ENCODE assay signal across 1 cellular context in the genomic region with DNA sequence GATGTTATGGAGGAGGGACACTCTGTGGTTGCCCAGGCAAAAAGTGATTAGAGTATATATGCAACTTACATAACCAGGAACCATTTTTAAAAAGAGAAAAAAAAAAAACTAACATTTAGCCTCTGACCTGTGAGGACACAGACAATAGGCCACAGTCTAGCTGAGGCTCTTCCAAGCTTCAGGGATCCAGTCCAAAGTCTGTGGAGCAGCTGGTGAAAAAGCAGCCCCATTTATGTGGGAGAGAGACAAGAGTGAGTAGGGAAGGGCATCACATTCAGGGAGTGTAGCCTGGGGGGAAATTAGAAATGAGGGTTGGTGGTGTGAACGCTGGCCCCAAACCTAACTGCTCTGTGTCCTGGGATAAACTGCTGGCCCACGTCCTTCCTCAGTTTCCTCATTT.
TF ChIP-seq lines count a peak whose summit lies in the region.

No MANE protein-coding gene starts in this region.

TF ChIP-seq in HepG2, 621 proteins besides CTCF, POLR2A, EP300 and RAD21 (continued from another document and continues in another):
- TF ChIP-seq, protein P1, sequence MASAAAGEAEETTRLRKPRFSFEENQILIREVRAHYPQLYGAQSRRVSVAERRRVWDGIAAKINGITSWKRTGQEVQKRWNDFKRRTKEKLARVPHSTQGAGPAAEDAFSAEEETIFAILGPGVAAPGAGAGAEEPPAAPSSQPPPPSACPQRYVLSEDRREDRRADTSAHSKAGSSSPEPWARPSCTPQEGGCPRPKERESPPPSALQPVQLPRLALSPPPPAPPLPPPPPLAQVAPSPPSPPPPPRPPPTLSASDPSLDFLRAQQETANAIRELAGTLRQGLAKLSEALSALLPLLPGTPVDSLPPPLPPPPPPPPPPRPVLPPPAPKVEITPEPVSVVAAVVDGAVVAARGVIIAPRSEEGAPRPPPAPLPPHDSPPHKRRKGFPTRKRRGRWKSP (CRISPR knock-in tag; IDR thresholded peaks at IDR 0.05), result no peak
- TF ChIP-seq, protein P2, sequence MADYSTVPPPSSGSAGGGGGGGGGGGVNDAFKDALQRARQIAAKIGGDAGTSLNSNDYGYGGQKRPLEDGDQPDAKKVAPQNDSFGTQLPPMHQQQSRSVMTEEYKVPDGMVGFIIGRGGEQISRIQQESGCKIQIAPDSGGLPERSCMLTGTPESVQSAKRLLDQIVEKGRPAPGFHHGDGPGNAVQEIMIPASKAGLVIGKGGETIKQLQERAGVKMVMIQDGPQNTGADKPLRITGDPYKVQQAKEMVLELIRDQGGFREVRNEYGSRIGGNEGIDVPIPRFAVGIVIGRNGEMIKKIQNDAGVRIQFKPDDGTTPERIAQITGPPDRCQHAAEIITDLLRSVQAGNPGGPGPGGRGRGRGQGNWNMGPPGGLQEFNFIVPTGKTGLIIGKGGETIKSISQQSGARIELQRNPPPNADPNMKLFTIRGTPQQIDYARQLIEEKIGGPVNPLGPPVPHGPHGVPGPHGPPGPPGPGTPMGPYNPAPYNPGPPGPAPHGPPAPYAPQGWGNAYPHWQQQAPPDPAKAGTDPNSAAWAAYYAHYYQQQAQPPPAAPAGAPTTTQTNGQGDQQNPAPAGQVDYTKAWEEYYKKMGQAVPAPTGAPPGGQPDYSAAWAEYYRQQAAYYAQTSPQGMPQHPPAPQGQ (CRISPR knock-in tag; IDR thresholded peaks at IDR 0.05; ENCODE audit: borderline replicate concordance), result no peak
- TF ChIP-seq ZBTB20 (CRISPR knock-in tag; IDR thresholded peaks at IDR 0.05; ENCODE audit: borderline replicate concordance, low read depth) (no peak), SMARCC2 (IDR thresholded peaks at IDR 0.05) (no peak), EZH2 (conservative IDR thresholded peaks at IDR 0.05; ENCODE audit: low read depth, low read length) (no peak), NFIC (IDR thresholded peaks at IDR 0.05; ENCODE audit: low read length) (0 out of 2 replicates have a peak, but pooled peaks have one; percentile 40), NCOA5 (CRISPR knock-in tag; IDR thresholded peaks at IDR 0.05) (no peak), ZBED4 (CRISPR knock-in tag; IDR thresholded peaks at IDR 0.05; ENCODE audit: borderline replicate concordance) (no peak), ZNF30 (CRISPR knock-in tag; IDR thresholded peaks at IDR 0.05) (no peak), ZNF674 (CRISPR knock-in tag; IDR thresholded peaks at IDR 0.05; ENCODE audit: low read depth) (no peak), SIN3A (IDR thresholded peaks at IDR 0.05; ENCODE audit: borderline replicate concordance, low read depth, low read length) (no peak), ZNF180 (CRISPR knock-in tag; IDR thresholded peaks at IDR 0.05; ENCODE audit: borderline replicate concordance, low read depth) (no peak), ZNF510 (CRISPR knock-in tag; IDR thresholded peaks at IDR 0.05; ENCODE audit: low read depth) (no peak), CBFB (CRISPR knock-in tag; IDR thresholded peaks at IDR 0.05) (no peak), ZNF557 (CRISPR knock-in tag; IDR thresholded peaks at IDR 0.05) (no peak), BORCS8-MEF2B (CRISPR knock-in tag; IDR thresholded peaks at IDR 0.05) (no peak), ZFP36L1 (CRISPR knock-in tag; IDR thresholded peaks at IDR 0.05) (no peak), ATF7-NPFF (CRISPR knock-in tag; IDR thresholded peaks at IDR 0.05; ENCODE audit: low read depth) (no peak), ZNF350 (CRISPR knock-in tag; IDR thresholded peaks at IDR 0.05; ENCODE audit: borderline replicate concordance, low read depth) (no peak), MEF2D (CRISPR knock-in tag; IDR thresholded peaks at IDR 0.05) (no peak), ZNF275 (CRISPR knock-in tag; IDR thresholded peaks at IDR 0.05; ENCODE audit: borderline replicate concordance) (no peak), ZNF337 (CRISPR knock-in tag; IDR thresholded peaks at IDR 0.05; ENCODE audit: borderline replicate concordance, low read depth) (no peak), NRL (CRISPR knock-in tag; IDR thresholded peaks at IDR 0.05; ENCODE audit: borderline replicate concordance) (no peak), ZBTB42 (CRISPR knock-in tag; IDR thresholded peaks at IDR 0.05) (no peak), ZNF362 (CRISPR knock-in tag; IDR thresholded peaks at IDR 0.05; ENCODE audit: borderline replicate concordance) (peak; percentile 97), ZNF75D (CRISPR knock-in tag; IDR thresholded peaks at IDR 0.05; ENCODE audit: borderline replicate concordance) (no peak), ZSCAN5A (CRISPR knock-in tag; IDR thresholded peaks at IDR 0.05; ENCODE audit: borderline replicate concordance) (no peak), CHD4 (IDR thresholded peaks at IDR 0.05; ENCODE audit: borderline replicate concordance, low read length) (no peak; the same call in 1 of the 2 replicates), CCDC6 (CRISPR knock-in tag; IDR thresholded peaks at IDR 0.05) (no peak), ZNF235 (CRISPR knock-in tag; IDR thresholded peaks at IDR 0.05; ENCODE audit: borderline replicate concordance) (no peak), DPF2 (CRISPR knock-in tag; IDR thresholded peaks at IDR 0.05; ENCODE audit: borderline replicate concordance, low read depth) (no peak), KDM3A (CRISPR knock-in tag; IDR thresholded peaks at IDR 0.05; ENCODE audit: low read depth) (no peak), ZBTB10 (CRISPR knock-in tag; IDR thresholded peaks at IDR 0.05; ENCODE audit: borderline replicate concordance) (no peak), ZFP36 (IDR thresholded peaks at IDR 0.05; ENCODE audit: borderline replicate concordance, low read depth, low read length, partially characterized antibody) (no peak), JUND (CRISPR knock-in tag; IDR thresholded peaks at IDR 0.05) (no peak), MEIS1 (CRISPR knock-in tag; IDR thresholded peaks at IDR 0.05; ENCODE audit: borderline replicate concordance) (no peak), HHEX (CRISPR knock-in tag; IDR thresholded peaks at IDR 0.05) (no peak), SETDB1 (CRISPR knock-in tag; IDR thresholded peaks at IDR 0.05; ENCODE audit: borderline replicate concordance) (no peak), ASH2L (IDR thresholded peaks at IDR 0.05; ENCODE audit: insufficient read length, low read depth, low read length) (peak; percentile 41)
- TF ChIP-seq, protein P3, sequence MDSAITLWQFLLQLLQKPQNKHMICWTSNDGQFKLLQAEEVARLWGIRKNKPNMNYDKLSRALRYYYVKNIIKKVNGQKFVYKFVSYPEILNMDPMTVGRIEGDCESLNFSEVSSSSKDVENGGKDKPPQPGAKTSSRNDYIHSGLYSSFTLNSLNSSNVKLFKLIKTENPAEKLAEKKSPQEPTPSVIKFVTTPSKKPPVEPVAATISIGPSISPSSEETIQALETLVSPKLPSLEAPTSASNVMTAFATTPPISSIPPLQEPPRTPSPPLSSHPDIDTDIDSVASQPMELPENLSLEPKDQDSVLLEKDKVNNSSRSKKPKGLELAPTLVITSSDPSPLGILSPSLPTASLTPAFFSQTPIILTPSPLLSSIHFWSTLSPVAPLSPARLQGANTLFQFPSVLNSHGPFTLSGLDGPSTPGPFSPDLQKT (CRISPR knock-in tag; IDR thresholded peaks at IDR 0.05; ENCODE audit: borderline replicate concordance), result no peak
- TF ChIP-seq, protein P4, sequence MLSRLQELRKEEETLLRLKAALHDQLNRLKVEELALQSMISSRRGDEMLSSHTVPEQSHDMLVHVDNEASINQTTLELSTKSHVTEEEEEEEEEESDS (CRISPR knock-in tag; IDR thresholded peaks at IDR 0.05; ENCODE audit: borderline replicate concordance), result no peak
- TF ChIP-seq, protein P5, sequence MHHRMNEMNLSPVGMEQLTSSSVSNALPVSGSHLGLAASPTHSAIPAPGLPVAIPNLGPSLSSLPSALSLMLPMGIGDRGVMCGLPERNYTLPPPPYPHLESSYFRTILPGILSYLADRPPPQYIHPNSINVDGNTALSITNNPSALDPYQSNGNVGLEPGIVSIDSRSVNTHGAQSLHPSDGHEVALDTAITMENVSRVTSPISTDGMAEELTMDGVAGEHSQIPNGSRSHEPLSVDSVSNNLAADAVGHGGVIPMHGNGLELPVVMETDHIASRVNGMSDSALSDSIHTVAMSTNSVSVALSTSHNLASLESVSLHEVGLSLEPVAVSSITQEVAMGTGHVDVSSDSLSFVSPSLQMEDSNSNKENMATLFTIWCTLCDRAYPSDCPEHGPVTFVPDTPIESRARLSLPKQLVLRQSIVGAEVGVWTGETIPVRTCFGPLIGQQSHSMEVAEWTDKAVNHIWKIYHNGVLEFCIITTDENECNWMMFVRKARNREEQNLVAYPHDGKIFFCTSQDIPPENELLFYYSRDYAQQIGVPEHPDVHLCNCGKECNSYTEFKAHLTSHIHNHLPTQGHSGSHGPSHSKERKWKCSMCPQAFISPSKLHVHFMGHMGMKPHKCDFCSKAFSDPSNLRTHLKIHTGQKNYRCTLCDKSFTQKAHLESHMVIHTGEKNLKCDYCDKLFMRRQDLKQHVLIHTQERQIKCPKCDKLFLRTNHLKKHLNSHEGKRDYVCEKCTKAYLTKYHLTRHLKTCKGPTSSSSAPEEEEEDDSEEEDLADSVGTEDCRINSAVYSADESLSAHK (CRISPR knock-in tag; IDR thresholded peaks at IDR 0.05; ENCODE audit: borderline replicate concordance), result no peak
